1 cellular context compared by ENCODE assay signal in the genomic region with DNA sequence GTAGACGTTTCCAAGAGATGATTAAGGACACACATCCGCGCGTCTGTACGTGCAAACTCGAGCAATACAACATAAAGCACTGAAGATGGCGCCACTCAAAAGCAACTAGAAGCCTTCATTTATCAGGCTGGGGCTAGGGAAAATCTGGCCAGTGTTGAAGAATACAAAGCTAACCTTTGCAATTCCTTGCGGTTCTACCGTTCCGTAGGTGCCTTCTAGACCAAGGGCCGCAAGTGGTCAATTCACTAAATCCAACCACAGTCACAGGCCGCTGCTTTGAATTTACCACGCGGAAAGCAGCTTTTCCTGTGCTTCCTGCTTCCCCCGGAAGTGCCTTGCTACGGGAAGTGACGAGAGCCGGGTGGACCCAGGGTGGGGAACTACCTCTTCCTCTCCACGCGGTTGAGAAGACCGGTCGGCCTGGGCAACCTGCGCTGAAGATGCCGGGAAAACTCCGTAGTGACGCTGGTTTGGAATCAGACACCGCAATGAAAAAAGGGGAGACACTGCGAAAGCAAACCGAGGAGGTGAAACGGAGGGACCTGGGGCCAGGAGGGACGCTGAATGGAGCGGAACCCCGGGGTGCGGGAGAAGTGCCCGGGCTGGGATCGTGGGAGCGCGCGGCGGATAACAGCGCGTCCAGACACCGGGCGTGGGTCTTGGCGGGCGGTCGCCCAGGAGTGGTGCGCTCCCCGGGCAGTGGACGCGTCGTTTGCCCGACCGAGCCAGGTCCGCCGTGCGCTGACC.
TF ChIP-seq lines count a peak whose summit lies in the region.

TSS of gene DDX21 (plus strand) at position 385 of the 747 bp plus-strand sequence. CDS start at position 441, 56 bp downstream.

TF ChIP-seq in A549, 52 proteins besides CTCF, POLR2A, EP300 and RAD21 (continued from another document):
- TF ChIP-seq EHF (CRISPR knock-in tag; IDR thresholded peaks at IDR 0.05) = peak; percentile 55; the same call in 1 of the 2 replicates
- TF ChIP-seq CEBPB (IDR thresholded peaks at IDR 0.05) = no peak
- TF ChIP-seq BCL3 (IDR thresholded peaks at IDR 0.05) = peak; percentile 73; the same call in 2 of the 3 replicates
- peak in 1 of 2 experiments; percentile 93; a peak in 4 of 5 replicates for TF ChIP-seq JUN (IDR thresholded peaks at IDR 0.05)
- peak; percentile 24; the same call in 1 of the 2 replicates for TF ChIP-seq REST (IDR thresholded peaks at IDR 0.05)
- peak; percentile 72; the same call in 1 of the 2 replicates for TF ChIP-seq HOXB5 (CRISPR knock-in tag; IDR thresholded peaks at IDR 0.05)
- TF ChIP-seq HES2 (IDR thresholded peaks at IDR 0.05) = no peak
- no peak for TF ChIP-seq ZNF302 (CRISPR knock-in tag; IDR thresholded peaks at IDR 0.05)
- TF ChIP-seq, protein P1, sequence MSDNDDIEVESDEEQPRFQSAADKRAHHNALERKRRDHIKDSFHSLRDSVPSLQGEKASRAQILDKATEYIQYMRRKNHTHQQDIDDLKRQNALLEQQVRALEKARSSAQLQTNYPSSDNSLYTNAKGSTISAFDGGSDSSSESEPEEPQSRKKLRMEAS (IDR thresholded peaks at IDR 0.05) = peak; percentile 99
- TF ChIP-seq RNF2 (IDR thresholded peaks at IDR 0.05; ENCODE audit: borderline replicate concordance, low read depth) = no peak
- TF ChIP-seq CBX8 (IDR thresholded peaks at IDR 0.05) = no peak
- peak; percentile 91 for TF ChIP-seq PHF8 (IDR thresholded peaks at IDR 0.05; ENCODE audit: borderline replicate concordance, low read depth)
TF ChIP-seq in A549: peak in this region for 14.
